Comparison of ENCODE assay signal across 23 cellular contexts in the genomic region with DNA sequence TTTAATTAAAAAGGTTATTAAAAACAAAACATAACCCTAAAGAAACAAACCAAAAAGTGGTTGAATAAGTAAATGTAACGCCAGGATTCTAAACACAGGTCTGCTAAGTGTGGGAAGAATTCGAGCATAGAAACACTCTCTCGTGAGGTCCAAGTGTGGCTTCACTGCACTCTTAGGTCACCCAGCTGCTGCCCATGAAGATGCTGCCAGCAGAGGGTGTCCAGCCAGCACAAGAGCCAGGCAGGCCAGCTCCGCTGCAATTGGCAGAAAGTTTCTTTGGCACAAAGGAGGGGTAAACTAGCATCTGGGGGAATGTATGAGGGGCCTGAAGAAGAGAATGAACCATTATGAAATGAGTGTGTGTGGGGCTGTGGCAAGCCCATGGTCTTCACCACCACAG.
DNase-seq lines count a peak whose midpoint lies in the region; ATAC-seq and TF ChIP-seq lines count a peak whose summit lies in the region.
"Had no signal": no experiment of that assay in that cellular context is flagged by ENCODE, and none has a peak within 500 bp of the region (broad histone marks: within the 10 kb centered on the region; RNA-seq: fewer than 3 reads in every experiment).

No MANE protein-coding gene starts in this region.

- no peaks in the 10 kb centered on the region for H3K36me3 ChIP-seq in left ventricle myocardium inferior
- H3K36me3 ChIP-seq: right lobe of liver, tibial nerve had no signal

- no peak overlapping the region for H3K27ac ChIP-seq in left ventricle myocardium inferior (replicated peaks)
- H3K27ac ChIP-seq: right lobe of liver, tibial nerve had no signal

- H3K27me3 Mint-ChIP-seq in stimulated activated memory B cell treated with anti-CD40 and anti-IgM and Interleukin-4, amounts not matched to agents 10 μg/mL and 1 μg/mL and 100 μg/mL, for 72 hours: no peaks in the 10 kb centered on the region
- H3K27me3 Mint-ChIP-seq: activated naive CD4-positive, alpha-beta T cell treated with anti-CD3 and anti-CD28 coated beads, Interleukin-2, amount 10 ng/mL, durations not matched to agents 7 days and 5 days; stimulated activated naive CD8-positive, alpha-beta T cell treated with anti-CD3 and anti-CD28 coated beads, Interleukin-15, amount 100 ng/mL, for 72 hours had no signal

- DNase-seq in LHCN-M2 (ENCODE audit: low read depth) (peak; percentile 86), astrocyte of the spinal cord (ENCODE audit: low read depth, low spot score) (no peak), left ventricle myocardium inferior (no peak), AG20443 (ENCODE audit: low spot score) (no peak), HK-2 (ENCODE audit: unreplicated experiment) (no peak)
- no peak for DNase-seq in activated CD4-positive, alpha-beta T cell treated with anti-CD3 and anti-CD28 coated beads for 4 hours
- DNase-seq: activated naive CD4-positive, alpha-beta T cell treated with anti-CD3 and anti-CD28 coated beads, Interleukin-2, amount 10 ng/mL, durations not matched to agents 7 days and 5 days; amniotic stem cell; CD8-positive, alpha-beta memory T cell; DMS153; H7; natural killer cell; NCI-H1092; NCI-H1930; NCI-H69; right lobe of liver; RPMI8226; stimulated activated naive CD8-positive, alpha-beta T cell treated with anti-CD3 and anti-CD28 coated beads, Interleukin-15, amount 100 ng/mL, for 72 hours had no signal

- peak; percentile 13 for ATAC-seq in stimulated activated memory B cell treated with anti-CD40 and anti-IgM and Interleukin-4, amounts not matched to agents 10 μg/mL and 1 μg/mL and 100 μg/mL, for 72 hours
- ATAC-seq: left lobe of liver; natural killer cell; right lobe of liver; stimulated activated naive CD8-positive, alpha-beta T cell treated with anti-CD3 and anti-CD28 coated beads, Interleukin-15, amount 100 ng/mL, for 72 hours had no signal

- H3K4me3 ChIP-seq in astrocyte of the spinal cord (ENCODE audit: low read depth, low read length) (no peak overlapping the region), left ventricle myocardium inferior (no peak overlapping the region)
- H3K4me3 ChIP-seq: right lobe of liver, tibial nerve had no signal

- no peaks in the 10 kb centered on the region for H3K4me1 ChIP-seq in left ventricle myocardium inferior
- H3K4me1 ChIP-seq: right lobe of liver, tibial nerve had no signal

- H3K27me3 ChIP-seq in left ventricle myocardium inferior (ENCODE audit: low read depth): no peaks in the 10 kb centered on the region
- H3K27me3 ChIP-seq: right lobe of liver, tibial nerve had no signal

- H3K9me3 Mint-ChIP-seq in stimulated activated memory B cell treated with anti-CD40 and anti-IgM and Interleukin-4, amounts not matched to agents 10 μg/mL and 1 μg/mL and 100 μg/mL, for 72 hours: no peaks in the 10 kb centered on the region
- H3K9me3 Mint-ChIP-seq: activated naive CD4-positive, alpha-beta T cell treated with anti-CD3 and anti-CD28 coated beads, Interleukin-2, amount 10 ng/mL, durations not matched to agents 7 days and 5 days; activated T-helper 1 cell treated with anti-CD3 and anti-CD28 coated beads, Interleukin-12 subunit alpha, Interleukin-12 subunit beta, Interleukin-2, Interleukin-4 antibody, amounts not matched to agents 30 ng/mL and 10 ng/mL and 1 ng/mL, durations not matched to agents 14 hours and 24 hours and 36 hours; stimulated activated naive CD8-positive, alpha-beta T cell treated with anti-CD3 and anti-CD28 coated beads, Interleukin-15, amount 100 ng/mL, for 72 hours; T-helper 2 cell treated with Interferon-gamma antibody and Interleukin-4, amounts not matched to agents 5 μg/mL and 100 μg/mL, for 36 hours had no signal

- no peaks in the 10 kb centered on the region for H3K9me3 ChIP-seq in left ventricle myocardium inferior (replicated peaks)
- H3K9me3 ChIP-seq: right lobe of liver, tibial nerve had no signal

- in situ Hi-C loops in astrocyte of the spinal cord (cut with HindIII; ENCODE audit: low sequenced_read_pairs): no loop called here

- no peak overlapping the region for H3K4me3 Mint-ChIP-seq in stimulated activated memory B cell treated with anti-CD40 and anti-IgM and Interleukin-4, amounts not matched to agents 10 μg/mL and 1 μg/mL and 100 μg/mL, for 72 hours
- H3K4me3 Mint-ChIP-seq: activated naive CD4-positive, alpha-beta T cell treated with anti-CD3 and anti-CD28 coated beads, Interleukin-2, amount 10 ng/mL, durations not matched to agents 7 days and 5 days; activated T-helper 1 cell treated with anti-CD3 and anti-CD28 coated beads, Interleukin-12 subunit alpha, Interleukin-12 subunit beta, Interleukin-2, Interleukin-4 antibody, amounts not matched to agents 30 ng/mL and 10 ng/mL and 1 ng/mL, durations not matched to agents 14 hours and 24 hours and 36 hours; CD8-positive, alpha-beta memory T cell; natural killer cell; stimulated activated naive CD8-positive, alpha-beta T cell treated with anti-CD3 and anti-CD28 coated beads, Interleukin-15, amount 100 ng/mL, for 72 hours; T-helper 2 cell treated with Interferon-gamma antibody and Interleukin-4, amounts not matched to agents 5 μg/mL and 100 μg/mL, for 36 hours had no signal

- H3K4me1 Mint-ChIP-seq in stimulated activated memory B cell treated with anti-CD40 and anti-IgM and Interleukin-4, amounts not matched to agents 10 μg/mL and 1 μg/mL and 100 μg/mL, for 72 hours: no peaks in the 10 kb centered on the region
- H3K4me1 Mint-ChIP-seq: activated naive CD4-positive, alpha-beta T cell treated with anti-CD3 and anti-CD28 coated beads, Interleukin-2, amount 10 ng/mL, durations not matched to agents 7 days and 5 days; CD8-positive, alpha-beta memory T cell; natural killer cell; stimulated activated naive CD8-positive, alpha-beta T cell treated with anti-CD3 and anti-CD28 coated beads, Interleukin-15, amount 100 ng/mL, for 72 hours had no signal

- intact Hi-C loops in left ventricle myocardium inferior (cut with micrococcal nuclease): no loop called here

- TF ChIP-seq CTCF in astrocyte of the spinal cord (IDR thresholded peaks at IDR 0.05; ENCODE audit: low read depth, low read length) (peak; percentile 21), left ventricle myocardium inferior (IDR thresholded peaks at IDR 0.05; ENCODE audit: borderline replicate concordance) (peak; percentile 42)

- no peak overlapping the region for H3K27ac Mint-ChIP-seq in stimulated activated memory B cell treated with anti-CD40 and anti-IgM and Interleukin-4, amounts not matched to agents 10 μg/mL and 1 μg/mL and 100 μg/mL, for 72 hours
- H3K27ac Mint-ChIP-seq: activated naive CD4-positive, alpha-beta T cell treated with anti-CD3 and anti-CD28 coated beads, Interleukin-2, amount 10 ng/mL, durations not matched to agents 7 days and 5 days; activated T-helper 1 cell treated with anti-CD3 and anti-CD28 coated beads, Interleukin-12 subunit alpha, Interleukin-12 subunit beta, Interleukin-2, Interleukin-4 antibody, amounts not matched to agents 30 ng/mL and 10 ng/mL and 1 ng/mL, durations not matched to agents 14 hours and 24 hours and 36 hours; CD8-positive, alpha-beta memory T cell; natural killer cell; stimulated activated naive CD8-positive, alpha-beta T cell treated with anti-CD3 and anti-CD28 coated beads, Interleukin-15, amount 100 ng/mL, for 72 hours; T-helper 2 cell treated with Interferon-gamma antibody and Interleukin-4, amounts not matched to agents 5 μg/mL and 100 μg/mL, for 36 hours had no signal

- no peaks in the 10 kb centered on the region for H3K36me3 Mint-ChIP-seq in stimulated activated memory B cell treated with anti-CD40 and anti-IgM and Interleukin-4, amounts not matched to agents 10 μg/mL and 1 μg/mL and 100 μg/mL, for 72 hours
- H3K36me3 Mint-ChIP-seq: activated naive CD4-positive, alpha-beta T cell treated with anti-CD3 and anti-CD28 coated beads, Interleukin-2, amount 10 ng/mL, durations not matched to agents 7 days and 5 days; CD8-positive, alpha-beta memory T cell; natural killer cell had no signal
